Comparison of ENCODE assay signal across 8 cellular contexts in the genomic region with DNA sequence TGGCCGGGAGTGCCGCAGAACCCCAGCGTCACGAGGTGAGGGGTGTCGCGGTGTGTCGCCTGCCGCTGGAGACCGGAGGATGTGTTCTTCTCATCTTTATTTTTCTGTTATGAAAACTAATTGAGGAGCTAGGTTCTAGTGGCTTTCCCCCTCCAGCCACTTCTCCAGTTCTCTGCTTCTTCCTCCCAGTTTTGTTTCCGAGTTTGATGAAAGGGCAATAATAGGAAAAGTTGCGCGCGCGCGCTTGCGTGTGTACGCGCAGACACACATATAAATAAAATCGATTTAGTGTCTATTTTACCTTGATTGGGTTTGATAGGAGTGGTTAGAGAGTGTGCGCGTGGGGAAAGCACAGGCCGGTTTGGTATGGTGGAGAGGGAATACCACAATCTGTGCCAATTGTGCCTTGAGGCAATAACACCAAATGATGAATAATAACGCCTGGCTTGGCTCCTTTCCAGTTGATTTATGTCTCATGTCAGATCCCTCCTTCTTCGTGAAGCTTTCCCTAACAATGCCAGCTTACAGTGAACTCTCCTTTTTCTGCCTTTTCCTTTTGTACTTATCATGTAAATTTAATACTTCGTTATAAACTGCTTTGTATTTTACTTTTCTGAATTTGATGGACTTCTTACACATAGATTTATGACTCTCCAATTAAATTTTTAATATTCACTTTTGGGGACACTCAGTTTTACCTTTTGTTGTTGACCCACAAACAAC. TPM values are rescaled to one million over a fixed set of nuclear protein-coding genes. Genes with fewer than 3 reads are reported as not detected.
DNase-seq lines count a peak whose midpoint lies in the region; ATAC-seq, FAIRE-seq and TF ChIP-seq lines count a peak whose summit lies in the region.

No MANE protein-coding gene starts in this region.

- H3K4me1 ChIP-seq in CD4-positive, CD25-positive, alpha-beta regulatory T cell (ENCODE audit: control insufficient read depth, insufficient read depth, low read length, poor library complexity, severe bottlenecking), result peaks cover 51% of the 10 kb centered on the region
- H3K4me1 ChIP-seq in Panc1 (ENCODE audit: control insufficient read depth, insufficient read depth, low read length), result peaks cover 36% of the 10 kb centered on the region
- peaks cover 0 to 59% (median 51%) of the 10 kb centered on the region in 9 donors for H3K4me1 ChIP-seq in heart right ventricle

- FAIRE-seq in HTR-8/SVneo (lab: Jason Lieb, UNC), result peak; percentile 26

- no peak for ATAC-seq in CD4-positive, CD25-positive, alpha-beta regulatory T cell (ENCODE audit: low read depth in 2 of 2)
- peak; percentile 8 for ATAC-seq in Panc1
- peak in 1 of 2 donors; percentile 17 for ATAC-seq in activated naive CD4-positive, alpha-beta T cell treated with anti-CD3 and anti-CD28 coated beads, Interleukin-2, amount 50 U/mL, for 72 hours
- ATAC-seq in heart right ventricle, result no peak
- no peak for ATAC-seq in GM21528 (IDR thresholded peaks at IDR 0.05; ENCODE audit: low FRiP score, unreplicated experiment)
- no peak for ATAC-seq in GM18909 (IDR thresholded peaks at IDR 0.05; ENCODE audit: poor library complexity, unreplicated experiment)

- WGBS in heart right ventricle, 2 donors, result 2% methylated on average over 25 of the region's 25 CpGs

- TF ChIP-seq CTCF in Panc1 (IDR thresholded peaks at IDR 0.05) (peak; percentile 29), heart right ventricle (IDR thresholded peaks at IDR 0.05) (no peak)

- H3K36me3 Mint-ChIP-seq in CD4-positive, CD25-positive, alpha-beta regulatory T cell, result peaks cover 21% of the 10 kb centered on the region
- peaks cover 41 to 44% of the 10 kb centered on the region in 2 donors for H3K36me3 Mint-ChIP-seq in activated naive CD4-positive, alpha-beta T cell treated with anti-CD3 and anti-CD28 coated beads, Interleukin-2, amount 50 U/mL, for 72 hours

- DNase-seq in CD4-positive, CD25-positive, alpha-beta regulatory T cell, result peak; percentile 17 to 23 (median 18)
- no peak for DNase-seq in HTR-8/SVneo (ENCODE audit: insufficient read length, low spot score)
- DNase-seq in Panc1 (ENCODE audit: low read depth, low spot score), result peak; percentile 69
- DNase-seq in activated naive CD4-positive, alpha-beta T cell treated with anti-CD3 and anti-CD28 coated beads, Interleukin-2, amount 50 U/mL, for 72 hours (ENCODE audit: low spot score in 2 of 2), result peak; percentile 37 to 57
- DNase-seq in heart right ventricle, result peak; percentile 27 to 29
- peak; percentile 76 for DNase-seq in retina

- H3K27ac Mint-ChIP-seq in CD4-positive, CD25-positive, alpha-beta regulatory T cell, result peak overlapping the region in 2 of 3 donors; percentile 88 to 98
- H3K27ac Mint-ChIP-seq in activated naive CD4-positive, alpha-beta T cell treated with anti-CD3 and anti-CD28 coated beads, Interleukin-2, amount 50 U/mL, for 72 hours, result peak overlapping the region; percentile 87 to 91

- POLR2A ChIA-PET in Panc1 (lab: Charles Lee), result interaction anchor here (0.5 to 0.9 kb wide), 4 partner anchors 30 to 344 kb away, joined by 3 to 4 read pairs (median 3); no protein-coding TSS in a partner anchor

- intact Hi-C loops in Panc1 (cut with micrococcal nuclease; ENCODE audit: unreplicated experiment) (loop anchor here (2.0 kb wide), 1 partner anchor 405 kb away; no protein-coding TSS in a partner anchor), heart right ventricle (cut with DNase I) (loop anchor here (2.0 to 10.0 kb wide), 17 partner anchors 121 to 525 kb away; a partner anchor contains a TSS)

- CTCF ChIA-PET in Panc1 (lab: Charles Lee), result no interaction called here

- no TSS peak for BruUV-seq in Panc1 (replicated peaks; lab: Mats Ljungman, UMichigan)

- H3K27me3 ChIP-seq in CD4-positive, CD25-positive, alpha-beta regulatory T cell (ENCODE audit: control insufficient read depth, insufficient read depth, low read length), result no peaks in the 10 kb centered on the region
- H3K27me3 ChIP-seq in Panc1 (ENCODE audit: control insufficient read depth, insufficient read depth, low read length) (no peaks in the 10 kb centered on the region), heart right ventricle (no peaks in the 10 kb centered on the region)

- H3K9me3 Mint-ChIP-seq in CD4-positive, CD25-positive, alpha-beta regulatory T cell, result no peaks in the 10 kb centered on the region
- H3K9me3 Mint-ChIP-seq in activated naive CD4-positive, alpha-beta T cell treated with anti-CD3 and anti-CD28 coated beads, Interleukin-2, amount 50 U/mL, for 72 hours, result no peaks in the 10 kb centered on the region

- peak overlapping the region; percentile 90 to 98 (median 96) for H3K4me3 Mint-ChIP-seq in CD4-positive, CD25-positive, alpha-beta regulatory T cell

- peak overlapping the region; percentile 91 for H3K27ac ChIP-seq in CD4-positive, CD25-positive, alpha-beta regulatory T cell (ENCODE audit: insufficient read depth, low read length, poor library complexity, severe bottlenecking)
- peak overlapping the region; percentile 86 for H3K27ac ChIP-seq in Panc1 (ENCODE audit: low read length)
- peak overlapping the region; percentile 93 to 98 (median 97) for H3K27ac ChIP-seq in heart right ventricle

- H3K36me3 ChIP-seq in CD4-positive, CD25-positive, alpha-beta regulatory T cell (ENCODE audit: control insufficient read depth, insufficient read depth, low read length), result peaks cover 28% of the 10 kb centered on the region
- H3K36me3 ChIP-seq in Panc1 (ENCODE audit: control insufficient read depth, insufficient read depth, low read length) (peaks cover 11% of the 10 kb centered on the region), heart right ventricle (peaks cover 0 to 34% (median 17%) of the 10 kb centered on the region in 9 donors)

- H3K4me3 ChIP-seq in CD4-positive, CD25-positive, alpha-beta regulatory T cell (ENCODE audit: low read depth, low read length), result peak overlapping the region; percentile 96
- peak overlapping the region; percentile 84 to 89 for H3K4me3 ChIP-seq in Panc1 (ENCODE audit: low read depth in 2 of 2, low read length in 2 of 2)
- H3K4me3 ChIP-seq in heart right ventricle, result peak overlapping the region; percentile 72 to 98 (median 92)

- in situ Hi-C loops in Panc1 (cut with HindIII; ENCODE audit: low pct_unique_long_range_greater_than_20kb, low sequenced_read_pairs), result no loop called here

- no peaks in the 10 kb centered on the region for H3K9me3 ChIP-seq in CD4-positive, CD25-positive, alpha-beta regulatory T cell (ENCODE audit: control insufficient read depth in 2 of 2, low read length in 2 of 2)
- H3K9me3 ChIP-seq in Panc1 (ENCODE audit: control insufficient read depth, insufficient read depth, low read depth, low read length) (no peaks in the 10 kb centered on the region), heart right ventricle (no peaks in the 10 kb centered on the region)

- H3K4me1 Mint-ChIP-seq in CD4-positive, CD25-positive, alpha-beta regulatory T cell, result peaks cover 38 to 76% (median 51%) of the 10 kb centered on the region in 4 donors

- H3K27me3 Mint-ChIP-seq in CD4-positive, CD25-positive, alpha-beta regulatory T cell, result peaks cover 4% of the 10 kb centered on the region

RNA-seq across cellular contexts. Expression of a gene that starts 1.5 kb away (rescaled TPM):
- total RNA-seq in CD4-positive, CD25-positive, alpha-beta regulatory T cell, result 120 TPM
- 10 to 100 TPM; 11.5 to 24.2 (median 19.5) TPM for polyA plus RNA-seq in CD4-positive, CD25-positive, alpha-beta regulatory T cell
- total RNA-seq in Panc1 (2021; ENCODE audit: unreplicated experiment) (22.1 TPM), heart right ventricle (10 to 100 TPM; 19.8 to 74.6 (median 23.9) TPM)
- polyA plus RNA-seq in Panc1 (2012; ENCODE audit: insufficient read length), result 11.0 TPM
- 100 to 1,000 TPM in 1 of 2 donors, 10 to 100 TPM in 1; 27.0 to 111 TPM for total RNA-seq in activated naive CD4-positive, alpha-beta T cell treated with anti-CD3 and anti-CD28 coated beads, Interleukin-2, amount 50 U/mL, for 72 hours
- 10 to 100 TPM; 13.8 to 18.7 TPM for polyA plus RNA-seq in heart right ventricle
